33 cellular contexts compared by ENCODE assay signal in genomic region chr12:98217257-98217656, GRCh38.
"Had no signal": no experiment of that assay in that cellular context is flagged by ENCODE, and none has a peak within 500 bp of the region (broad histone marks: within the 10 kb centered on the region; RNA-seq: fewer than 3 reads in every experiment).

No MANE protein-coding gene starts in this region.

- H3K36me3 ChIP-seq: ascending aorta, breast epithelium, cardiac muscle cell, colonic mucosa, esophagus squamous epithelium, gastroesophageal sphincter, WERI-Rb-1 had no signal

- H3K9me3 Mint-ChIP-seq: activated B cell treated with CpG ODN at 0.5 μM for 24 hours; activated CD4-positive, alpha-beta memory T cell treated with anti-CD3 and anti-CD28 coated beads, Interleukin-2, amount 10 ng/mL, durations not matched to agents 7 days and 5 days; activated CD4-positive, alpha-beta T cell treated with anti-CD3 and anti-CD28 coated beads, Interleukin-2, amount 10 ng/mL, durations not matched to agents 7 days and 5 days; activated naive CD4-positive, alpha-beta T cell treated with anti-CD3 and anti-CD28 coated beads, Interleukin-2, amount 10 ng/mL, durations not matched to agents 7 days and 5 days; activated naive CD4-positive, alpha-beta T cell treated with anti-CD3 and anti-CD28 coated beads, Interleukin-2, amount 50 U/mL, for 72 hours; activated naive CD8-positive, alpha-beta T cell treated with anti-CD3 and anti-CD28 coated beads, Interleukin-2, amount 10 ng/mL, durations not matched to agents 7 days and 5 days; activated T-cell treated with anti-CD3 and anti-CD28 coated beads, Interleukin-2, amount 50 U/mL, for 24 hours; activated T-cell treated with anti-CD3 and anti-CD28 coated beads, Interleukin-2, amount 50 U/mL, for 72 hours; brain; T-helper 2 cell treated with Interferon-gamma antibody and Interleukin-4, amounts not matched to agents 5 μg/mL and 100 μg/mL, for 36 hours had no signal

- H3K4me3 Mint-ChIP-seq: activated B cell treated with CpG ODN at 0.5 μM for 24 hours; activated CD4-positive, alpha-beta memory T cell treated with anti-CD3 and anti-CD28 coated beads, Interleukin-2, amount 10 ng/mL, durations not matched to agents 7 days and 5 days; activated CD4-positive, alpha-beta T cell treated with anti-CD3 and anti-CD28 coated beads, Interleukin-2, amount 10 ng/mL, durations not matched to agents 7 days and 5 days; activated naive CD4-positive, alpha-beta T cell treated with anti-CD3 and anti-CD28 coated beads, Interleukin-2, amount 10 ng/mL, durations not matched to agents 7 days and 5 days; activated naive CD8-positive, alpha-beta T cell treated with anti-CD3 and anti-CD28 coated beads, Interleukin-2, amount 10 ng/mL, durations not matched to agents 7 days and 5 days; activated T-cell treated with anti-CD3 and anti-CD28 coated beads, Interleukin-2, amount 50 U/mL, for 24 hours; activated T-cell treated with anti-CD3 and anti-CD28 coated beads, Interleukin-2, amount 50 U/mL, for 72 hours; brain; T-helper 17 cell; T-helper 2 cell treated with Interferon-gamma antibody and Interleukin-4, amounts not matched to agents 5 μg/mL and 100 μg/mL, for 36 hours had no signal

- H3K27ac Mint-ChIP-seq: activated B cell treated with CpG ODN at 0.5 μM for 24 hours; activated CD4-positive, alpha-beta memory T cell treated with anti-CD3 and anti-CD28 coated beads, Interleukin-2, amount 10 ng/mL, durations not matched to agents 7 days and 5 days; activated CD4-positive, alpha-beta T cell treated with anti-CD3 and anti-CD28 coated beads, Interleukin-2, amount 10 ng/mL, durations not matched to agents 7 days and 5 days; activated naive CD4-positive, alpha-beta T cell treated with anti-CD3 and anti-CD28 coated beads, Interleukin-2, amount 10 ng/mL, durations not matched to agents 7 days and 5 days; activated naive CD4-positive, alpha-beta T cell treated with anti-CD3 and anti-CD28 coated beads, Interleukin-2, amount 50 U/mL, for 72 hours; activated naive CD8-positive, alpha-beta T cell treated with anti-CD3 and anti-CD28 coated beads, Interleukin-2, amount 10 ng/mL, durations not matched to agents 7 days and 5 days; activated T-cell treated with anti-CD3 and anti-CD28 coated beads, Interleukin-2, amount 50 U/mL, for 24 hours; activated T-cell treated with anti-CD3 and anti-CD28 coated beads, Interleukin-2, amount 50 U/mL, for 72 hours; brain; T-helper 17 cell; T-helper 2 cell treated with Interferon-gamma antibody and Interleukin-4, amounts not matched to agents 5 μg/mL and 100 μg/mL, for 36 hours had no signal

- H3K27me3 Mint-ChIP-seq: activated CD4-positive, alpha-beta memory T cell treated with anti-CD3 and anti-CD28 coated beads, Interleukin-2, amount 10 ng/mL, durations not matched to agents 7 days and 5 days; activated naive CD4-positive, alpha-beta T cell treated with anti-CD3 and anti-CD28 coated beads, Interleukin-2, amount 10 ng/mL, durations not matched to agents 7 days and 5 days; activated naive CD8-positive, alpha-beta T cell treated with anti-CD3 and anti-CD28 coated beads, Interleukin-2, amount 10 ng/mL, durations not matched to agents 7 days and 5 days had no signal

- H3K27ac ChIP-seq: ascending aorta, breast epithelium, cardiac muscle cell, colonic mucosa, epithelial cell of prostate, esophagus squamous epithelium, gastroesophageal sphincter, WERI-Rb-1 had no signal

- H3K4me1 ChIP-seq: ascending aorta, breast epithelium, colonic mucosa, esophagus squamous epithelium had no signal

- H3K36me3 Mint-ChIP-seq: activated naive CD4-positive, alpha-beta T cell treated with anti-CD3 and anti-CD28 coated beads, Interleukin-2, amount 10 ng/mL, durations not matched to agents 7 days and 5 days; activated naive CD4-positive, alpha-beta T cell treated with anti-CD3 and anti-CD28 coated beads, Interleukin-2, amount 50 U/mL, for 72 hours; activated naive CD8-positive, alpha-beta T cell treated with anti-CD3 and anti-CD28 coated beads, Interleukin-2, amount 10 ng/mL, durations not matched to agents 7 days and 5 days; brain had no signal

- H3K4me3 ChIP-seq: ascending aorta, breast epithelium, cardiac muscle cell, colonic mucosa, esophagus squamous epithelium, gastroesophageal sphincter had no signal

- H3K27me3 ChIP-seq: ascending aorta, cardiac muscle cell, colonic mucosa, esophagus squamous epithelium, gastroesophageal sphincter had no signal

- H3K4me1 Mint-ChIP-seq: activated B cell treated with CpG ODN at 0.5 μM for 24 hours; activated CD4-positive, alpha-beta memory T cell treated with anti-CD3 and anti-CD28 coated beads, Interleukin-2, amount 10 ng/mL, durations not matched to agents 7 days and 5 days; activated CD4-positive, alpha-beta T cell treated with anti-CD3 and anti-CD28 coated beads, Interleukin-2, amount 10 ng/mL, durations not matched to agents 7 days and 5 days; activated naive CD4-positive, alpha-beta T cell treated with anti-CD3 and anti-CD28 coated beads, Interleukin-2, amount 10 ng/mL, durations not matched to agents 7 days and 5 days; activated naive CD8-positive, alpha-beta T cell treated with anti-CD3 and anti-CD28 coated beads, Interleukin-2, amount 10 ng/mL, durations not matched to agents 7 days and 5 days; T-helper 17 cell had no signal

- FAIRE-seq: endometrium, endothelial cell of umbilical vein had no signal

- ATAC-seq: activated naive CD4-positive, alpha-beta T cell treated with anti-CD3 and anti-CD28 coated beads, Interleukin-2, amount 50 U/mL, for 72 hours; activated T-cell treated with anti-CD3 and anti-CD28 coated beads, Interleukin-2, amount 50 U/mL, for 72 hours; gastroesophageal sphincter; T-helper 17 cell had no signal

- H3K9me3 ChIP-seq: ascending aorta, breast epithelium, colonic mucosa, esophagus squamous epithelium, gastroesophageal sphincter had no signal

- DNase-seq: activated B cell treated with CpG ODN at 0.5 μM for 24 hours; activated CD4-positive, alpha-beta memory T cell treated with anti-CD3 and anti-CD28 coated beads, Interleukin-2, amount 10 ng/mL, durations not matched to agents 7 days and 5 days; activated CD4-positive, alpha-beta T cell treated with anti-CD3 and anti-CD28 coated beads for 4 hours; activated CD4-positive, alpha-beta T cell treated with anti-CD3 and anti-CD28 coated beads, Interleukin-2, amount 10 ng/mL, durations not matched to agents 7 days and 5 days; activated CD4-positive, alpha-beta T cell treated with anti-CD3 and anti-CD28 coated beads, Interleukin-2, amount 50 U/mL, for 4 hours; activated CD4-positive, CD25-positive, alpha-beta regulatory T cell treated with anti-CD3 and anti-CD28 coated beads, Interleukin-2, amount 50 U/mL, for 72 hours; activated CD8-positive, alpha-beta memory T cell treated with anti-CD3 and anti-CD28 coated beads, Interleukin-2, amount 50 U/mL, for 48 hours; activated gamma-delta T cell; activated naive CD4-positive, alpha-beta T cell; activated naive CD4-positive, alpha-beta T cell treated with anti-CD3 and anti-CD28 coated beads, Interleukin-2, amount 10 ng/mL, durations not matched to agents 7 days and 5 days; activated naive CD8-positive, alpha-beta T cell treated with anti-CD3 and anti-CD28 coated beads, Interleukin-2, amount 10 ng/mL, durations not matched to agents 7 days and 5 days; activated T-cell treated with anti-CD3 and anti-CD28 coated beads for 4 hours; activated T-cell treated with anti-CD3 and anti-CD28 coated beads, Interleukin-2, amount 50 U/mL, for 24 hours; activated T-cell treated with anti-CD3 and anti-CD28 coated beads, Interleukin-2, amount 50 U/mL, for 72 hours; central memory CD4-positive, alpha-beta T cell; cerebellar nuclear complex; colonic mucosa; effector CD8-positive, alpha-beta T cell; esophagus squamous epithelium; foreskin melanocyte; T-helper 17 cell; T1000; WERI-Rb-1 had no signal
